Comparison of ENCODE assay signal across 19 cellular contexts in the genomic region with DNA sequence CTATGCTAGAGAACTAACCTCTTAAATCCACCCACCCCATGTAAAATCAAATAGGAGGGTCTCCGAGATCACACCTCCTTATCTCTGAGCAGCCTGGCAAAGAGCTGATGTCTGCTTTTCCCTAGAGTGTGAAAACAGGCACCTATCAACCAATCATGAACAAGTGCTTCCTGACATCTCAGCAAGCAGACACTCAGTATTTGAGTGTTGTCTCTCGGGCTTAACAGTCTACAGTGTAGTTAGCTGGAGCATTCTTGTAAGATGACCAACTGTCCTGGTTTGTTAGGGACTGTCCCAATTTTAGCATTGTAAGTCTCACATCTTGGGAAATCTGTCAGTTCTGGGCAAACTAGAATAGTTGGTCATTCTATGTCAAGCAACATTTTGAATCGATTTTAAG. TPM values are rescaled to one million over a fixed set of nuclear protein-coding genes. Genes with fewer than 3 reads are reported as not detected.
DNase-seq lines count a peak whose midpoint lies in the region; ATAC-seq and TF ChIP-seq lines count a peak whose summit lies in the region.
"Had no signal": no experiment of that assay in that cellular context is flagged by ENCODE, and none has a peak within 500 bp of the region (broad histone marks: within the 10 kb centered on the region; RNA-seq: fewer than 3 reads in every experiment).

No MANE protein-coding gene starts in this region.

- no peak overlapping the region for H4K8ac ChIP-seq in IMR-90 (ENCODE audit: low read depth in 2 of 2, low read length in 2 of 2)
- no peak overlapping the region for H4K8ac ChIP-seq in mesendoderm (ENCODE audit: low read depth, low read length)

- peak; percentile 74 for DNase-seq in EH (ENCODE audit: low read depth)
- DNase-seq in IMR-90: no peak
- peak; percentile 11 for DNase-seq in epithelial cell of esophagus (ENCODE audit: low read depth)
- peak; percentile 97 for DNase-seq in mesendoderm
- DNase-seq in Ammon's horn (ENCODE audit: low spot score): no peak
- DNase-seq in NCI-H226: no peak
- DNase-seq: AML-193; CD4-positive, CD25-positive, alpha-beta regulatory T cell; GDM1; Kasumi-1; MV-4-11; NCI-H1417 treated with DMSO at 0.1 percent for 48 hours; NCI-H2081; NCI-H69; NK-92 treated with Interleukin-12 subunit alpha and Interleukin-12 subunit beta, amount 100 ng/mL, for 24 hours; PC-3 had no signal

- in situ Hi-C loops in IMR-90 (cut with MboI; ENCODE audit: low sequenced_read_pairs): no loop called here

- H4K91ac ChIP-seq in IMR-90 (ENCODE audit: insufficient read depth, low read depth, low read length): no peak overlapping the region

- no peak overlapping the region for H3K9ac ChIP-seq in IMR-90 (ENCODE audit: low read depth, low read length)
- no peak overlapping the region for H3K9ac ChIP-seq in mesendoderm (ENCODE audit: low read length)

- no peak for TF ChIP-seq CTCF in IMR-90 (conservative IDR thresholded peaks at IDR 0.05; ENCODE audit: low read depth, low read length)
- no peak for TF ChIP-seq CTCF in epithelial cell of esophagus (IDR thresholded peaks at IDR 0.05; ENCODE audit: insufficient read depth, low read depth, low read length, missing control alignments)

- H4K5ac ChIP-seq in IMR-90 (ENCODE audit: low read depth, low read length): no peak overlapping the region
- H4K5ac ChIP-seq in mesendoderm (ENCODE audit: low read length): no peak overlapping the region

- H3K14ac ChIP-seq in IMR-90 (replicated peaks; ENCODE audit: low read depth, low read length): no peak overlapping the region

- no peak overlapping the region for H2AK9ac ChIP-seq in IMR-90 (replicated peaks; ENCODE audit: low read depth, low read length, poor library complexity)

- H3K23ac ChIP-seq in IMR-90 (ENCODE audit: low read depth, low read length) (0 out of 2 replicates have a peak overlapping the region, but pooled peaks have one; percentile 4), mesendoderm (ENCODE audit: low read length) (no peak overlapping the region)

- H4K20me1 ChIP-seq in IMR-90 (ENCODE audit: insufficient read depth, low read length): peaks cover 13% of the 10 kb centered on the region; the same call in 1 of the 2 replicates

- no peak for TF ChIP-seq RAD21 in IMR-90 (IDR thresholded peaks at IDR 0.05; ENCODE audit: low read length)

- no peak for TF ChIP-seq POLR2A in IMR-90 (IDR thresholded peaks at IDR 0.05; ENCODE audit: low read depth, low read length)

- no peak for ATAC-seq in IMR-90 (ENCODE audit: low read depth)
- ATAC-seq in activated CD4-positive, CD25-positive, alpha-beta regulatory T cell treated with anti-CD3 and anti-CD28 coated beads, Interleukin-2, amount 50 U/mL, for 24 hours: no peak
- no peak for ATAC-seq in GM18873 (IDR thresholded peaks at IDR 0.05; ENCODE audit: low FRiP score, unreplicated experiment)
- ATAC-seq: PC-3 had no signal

- H3K27me3 ChIP-seq in IMR-90 (ENCODE audit: control insufficient read depth, insufficient read depth, low read length) (no peaks in the 10 kb centered on the region), mesendoderm (ENCODE audit: insufficient read depth, low read length, poor library complexity) (no peaks in the 10 kb centered on the region)

- dilution Hi-C loops in IMR-90 (cut with HindIII; ENCODE audit: low sequenced_read_pairs, unreplicated experiment): no loop called here

- no peaks in the 10 kb centered on the region for H3K9me3 ChIP-seq in IMR-90 (ENCODE audit: control insufficient read depth, insufficient read depth, low read length)
- H3K9me3 ChIP-seq: A549 had no signal

- H3K36me3 ChIP-seq in IMR-90 (ENCODE audit: control insufficient read depth, insufficient read depth, low read length) (no peaks in the 10 kb centered on the region), mesendoderm (ENCODE audit: control insufficient read depth, insufficient read depth, low read length) (no peaks in the 10 kb centered on the region)

- peaks cover 39 to 89% of the 10 kb centered on the region in 2 experiments for H3K79me1 ChIP-seq in IMR-90 (ENCODE audit: low read depth in 1 of 2, low read length in 2 of 2)
- no peaks in the 10 kb centered on the region for H3K79me1 ChIP-seq in mesendoderm (ENCODE audit: low read length)

- POLR2A ChIA-PET in IMR-90 (lab: Charles Lee; ENCODE audit: unreplicated experiment): no interaction called here

- no peak overlapping the region for H2AFZ ChIP-seq in IMR-90 (replicated peaks; ENCODE audit: low read length, poor library complexity)

- no peak overlapping the region for H3K56ac ChIP-seq in IMR-90 (ENCODE audit: extremely low read depth, insufficient read depth, low read length)
- H3K56ac ChIP-seq in mesendoderm (ENCODE audit: low read length): no peak overlapping the region

- H3K79me2 ChIP-seq in mesendoderm (ENCODE audit: control insufficient read depth, insufficient read depth, low read length): no peaks in the 10 kb centered on the region

- H3K18ac ChIP-seq in IMR-90 (ENCODE audit: low read depth, low read length): no peak overlapping the region
- H3K18ac ChIP-seq in mesendoderm (ENCODE audit: low read length): peak overlapping the region; percentile 35

- H2BK20ac ChIP-seq in IMR-90 (ENCODE audit: low read depth, low read length): no peak overlapping the region

- H3K4ac ChIP-seq in IMR-90 (ENCODE audit: low read depth, low read length) (no peak overlapping the region), mesendoderm (ENCODE audit: low read depth, low read length) (no peak overlapping the region)

- CTCF ChIA-PET in IMR-90 (lab: Yijun Ruan, JAX): no interaction called here

- no CpG with 5 or more reads among the region's 3 CpGs for WGBS in IMR-90 (ENCODE audit: extremely low coverage in 2 of 2, insufficient read length in 1 of 2), 2 experiments
- no CpG with 5 or more reads among the region's 3 CpGs for WGBS in mesendoderm (ENCODE audit: extremely low coverage, insufficient coverage, low lambda C conversion rate)

- H3K27ac ChIP-seq in IMR-90 (ENCODE audit: insufficient read depth, low read length) (no peak overlapping the region), mesendoderm (ENCODE audit: low read depth, low read length) (no peak overlapping the region)
- H3K27ac ChIP-seq: A549 had no signal

- no TSS peak for BruUV-seq in IMR-90 (replicated peaks; lab: Mats Ljungman, UMichigan)

- H3K4me3 ChIP-seq in IMR-90 (ENCODE audit: insufficient read depth, low read depth, low read length): no peak overlapping the region
- no peak overlapping the region for H3K4me3 ChIP-seq in epithelial cell of esophagus (ENCODE audit: low read length)
- no peak overlapping the region for H3K4me3 ChIP-seq in mesendoderm (ENCODE audit: low read length)
- H3K4me3 ChIP-seq: A549 had no signal

- intact Hi-C loops in IMR-90 (cut with micrococcal nuclease): no loop called here

- H2BK5ac ChIP-seq in IMR-90 (ENCODE audit: low read depth, low read length, poor library complexity, severe bottlenecking) (no peak overlapping the region), mesendoderm (ENCODE audit: low read length) (no peak overlapping the region)

- H3K4me2 ChIP-seq in IMR-90 (ENCODE audit: low read depth, low read length): no peak overlapping the region
- no peak overlapping the region for H3K4me2 ChIP-seq in mesendoderm (ENCODE audit: low read length)
- H3K4me2 ChIP-seq: A549 had no signal

- peaks cover 49% of the 10 kb centered on the region for H3K9me1 ChIP-seq in IMR-90 (ENCODE audit: insufficient read depth, low read length)

- H2BK120ac ChIP-seq in IMR-90 (ENCODE audit: low read depth, low read length) (no peak overlapping the region), mesendoderm (ENCODE audit: low read depth, low read length) (no peak overlapping the region)

- H3K4me1 ChIP-seq in IMR-90 (ENCODE audit: control insufficient read depth, insufficient read depth, low read length): peaks cover 32% of the 10 kb centered on the region
- peaks cover 26% of the 10 kb centered on the region for H3K4me1 ChIP-seq in mesendoderm (ENCODE audit: control insufficient read depth, low read depth, low read length)

- H2BK15ac ChIP-seq in IMR-90 (ENCODE audit: low read depth, low read length) (no peak overlapping the region), mesendoderm (replicated peaks; ENCODE audit: low read depth) (peak overlapping the region; percentile 5)

- H2AK5ac ChIP-seq in IMR-90 (ENCODE audit: low read depth, low read length): no peak overlapping the region
- H2AK5ac ChIP-seq in mesendoderm (ENCODE audit: low read length): no peak overlapping the region

TF ChIP-seq in IMR-90, 13 proteins besides CTCF, POLR2A, EP300 and RAD21 (continues in another document):
- TF ChIP-seq FOS (IDR thresholded peaks at IDR 0.05; ENCODE audit: low read depth, low read length) (no peak), MXI1 (IDR thresholded peaks at IDR 0.05; ENCODE audit: borderline replicate concordance, low read depth, low read length) (no peak), SMC3 (IDR thresholded peaks at IDR 0.05; ENCODE audit: low read depth, low read length) (no peak), CEBPB (IDR thresholded peaks at IDR 0.05; ENCODE audit: low read depth, low read length) (no peak), BHLHE40 (IDR thresholded peaks at IDR 0.05; ENCODE audit: low read depth, low read length) (no peak), MAFK (IDR thresholded peaks at IDR 0.05; ENCODE audit: low read depth, low read length) (no peak), RFX5 (IDR thresholded peaks at IDR 0.05; ENCODE audit: low read depth, low read length) (no peak)
- TF ChIP-seq, protein P1, sequence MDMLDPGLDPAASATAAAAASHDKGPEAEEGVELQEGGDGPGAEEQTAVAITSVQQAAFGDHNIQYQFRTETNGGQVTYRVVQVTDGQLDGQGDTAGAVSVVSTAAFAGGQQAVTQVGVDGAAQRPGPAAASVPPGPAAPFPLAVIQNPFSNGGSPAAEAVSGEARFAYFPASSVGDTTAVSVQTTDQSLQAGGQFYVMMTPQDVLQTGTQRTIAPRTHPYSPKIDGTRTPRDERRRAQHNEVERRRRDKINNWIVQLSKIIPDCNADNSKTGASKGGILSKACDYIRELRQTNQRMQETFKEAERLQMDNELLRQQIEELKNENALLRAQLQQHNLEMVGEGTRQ (IDR thresholded peaks at IDR 0.05; ENCODE audit: low read depth, low read length): no peak
- TF ChIP-seq, protein P2, sequence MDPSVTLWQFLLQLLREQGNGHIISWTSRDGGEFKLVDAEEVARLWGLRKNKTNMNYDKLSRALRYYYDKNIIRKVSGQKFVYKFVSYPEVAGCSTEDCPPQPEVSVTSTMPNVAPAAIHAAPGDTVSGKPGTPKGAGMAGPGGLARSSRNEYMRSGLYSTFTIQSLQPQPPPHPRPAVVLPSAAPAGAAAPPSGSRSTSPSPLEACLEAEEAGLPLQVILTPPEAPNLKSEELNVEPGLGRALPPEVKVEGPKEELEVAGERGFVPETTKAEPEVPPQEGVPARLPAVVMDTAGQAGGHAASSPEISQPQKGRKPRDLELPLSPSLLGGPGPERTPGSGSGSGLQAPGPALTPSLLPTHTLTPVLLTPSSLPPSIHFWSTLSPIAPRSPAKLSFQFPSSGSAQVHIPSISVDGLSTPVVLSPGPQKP (IDR thresholded peaks at IDR 0.05; ENCODE audit: borderline replicate concordance, low read depth, low read length): no peak

RNA-seq across cellular contexts. Expression of a gene that starts 26.4 kb away (rescaled TPM):
- total RNA-seq in IMR-90 (2012; rRNA removed): 2.3 and 3.1 TPM in 2 replicates
- 12.0 and 12.9 TPM in 2 replicates for polyA plus RNA-seq in IMR-90 (2012; rRNA removed)
- polyA plus RNA-seq in IMR-90 (2012; cell fraction: cytosol; rRNA removed): 6.7 and 8.3 TPM in 2 replicates
- 5.3 and 6.4 TPM in 2 replicates for polyA plus RNA-seq in IMR-90 (2012; cell fraction: nucleus; rRNA removed; ENCODE audit: low replicate concordance)
- 0.93 TPM for polyA plus RNA-seq in mesendoderm (2013, experiment 1 of 2)
- 0.80 TPM for polyA plus RNA-seq in mesendoderm (2013, experiment 2 of 2)
- total RNA-seq: CD4-positive, CD25-positive, alpha-beta regulatory T cell had no signal
- polyA plus RNA-seq: CD4-positive, CD25-positive, alpha-beta regulatory T cell had no signal

Comparison
In these comparisons a context has a peak if more than half of its experiments do, and no peak if none do; other contexts are left out.
1. DNase-seq: peak in EH (single experiment), epithelial cell of esophagus (single experiment) and mesendoderm (single experiment); none in IMR-90 (single experiment), Ammon's horn (single experiment) and NCI-H226 (single experiment).